Comparison of ENCODE assay signal across 29 cellular contexts in genomic region chr12:45077259-45077658, GRCh38. TPM values are rescaled to one million over a fixed set of nuclear protein-coding genes. Genes with fewer than 3 reads are reported as not detected.
"Had no signal": no experiment of that assay in that cellular context is flagged by ENCODE, and none has a peak within 500 bp of the region (broad histone marks: within the 10 kb centered on the region; RNA-seq: fewer than 3 reads in every experiment).

No MANE protein-coding gene starts in this region.

- H3K27me3 Mint-ChIP-seq: activated B cell treated with CpG ODN at 0.5 μM for 24 hours; stimulated activated memory B cell treated with anti-CD40 and anti-IgM and Interleukin-4, amounts not matched to agents 10 μg/mL and 1 μg/mL and 100 μg/mL, for 72 hours had no signal

- H3K36me3 Mint-ChIP-seq: activated naive CD8-positive, alpha-beta T cell; stimulated activated memory B cell treated with anti-CD40 and anti-IgM and Interleukin-4, amounts not matched to agents 10 μg/mL and 1 μg/mL and 100 μg/mL, for 72 hours had no signal

- H3K9me3 ChIP-seq: adrenal gland, ascending aorta, esophagus muscularis mucosa, heart right ventricle, pancreas, sigmoid colon, transverse colon, vagina had no signal

- H3K4me2 ChIP-seq: smooth muscle cell had no signal

- H3K9me3 Mint-ChIP-seq: activated B cell treated with CpG ODN at 0.5 μM for 24 hours; activated T-cell treated with anti-CD3 and anti-CD28 coated beads, Interleukin-2, amount 50 U/mL, for 24 hours; activated T-helper 2 cell treated with anti-CD3 and anti-CD28 coated beads, Interferon-gamma antibody, Interleukin-2, Interleukin-4, amounts not matched to agents 10 μg/mL and 5 μg/mL and 100 μg/mL, durations not matched to agents 14 hours and 24 hours and 36 hours; neural crest cell; stimulated activated memory B cell treated with anti-CD40 and anti-IgM and Interleukin-4, amounts not matched to agents 10 μg/mL and 1 μg/mL and 100 μg/mL, for 72 hours had no signal

- H3K36me3 ChIP-seq: adrenal gland, ascending aorta, brain microvascular endothelial cell, esophagus muscularis mucosa, heart right ventricle, pancreas, sigmoid colon, transverse colon, vagina had no signal

- H3K4me3 Mint-ChIP-seq: activated B cell treated with CpG ODN at 0.5 μM for 24 hours; activated CD4-positive, alpha-beta T cell treated with anti-CD3 and anti-CD28 coated beads for 36 hours; activated naive CD8-positive, alpha-beta T cell; activated T-cell treated with anti-CD3 and anti-CD28 coated beads, Interleukin-2, amount 50 U/mL, for 24 hours; neural crest cell; stimulated activated memory B cell treated with anti-CD40 and anti-IgM and Interleukin-4, amounts not matched to agents 10 μg/mL and 1 μg/mL and 100 μg/mL, for 72 hours had no signal

- DNase-seq: activated B cell treated with CpG ODN at 0.5 μM for 24 hours; activated CD4-positive, alpha-beta T cell treated with anti-CD3 and anti-CD28 coated beads for 36 hours; activated CD4-positive, alpha-beta T cell treated with anti-CD3 and anti-CD28 coated beads, Interleukin-2, amount 50 U/mL, for 4 hours; activated CD8-positive, alpha-beta memory T cell treated with anti-CD3 and anti-CD28 coated beads for 24 hours; activated CD8-positive, alpha-beta memory T cell treated with anti-CD3 and anti-CD28 coated beads, Interleukin-2, amount 50 U/mL, for 4 hours; activated naive CD4-positive, alpha-beta T cell; activated T-cell treated with anti-CD3 and anti-CD28 coated beads, Interleukin-2, amount 50 U/mL, for 24 hours; adrenal gland; brain microvascular endothelial cell; dorsolateral prefrontal cortex; heart right ventricle; pancreas; sigmoid colon; stimulated activated CD4-positive, alpha-beta T cell treated with anti-CD3 and anti-CD28 coated beads, Interleukin-15, amount 100 ng/mL, for 24 hours; T-helper 9 cell; transverse colon had no signal

- H3K27me3 ChIP-seq: adrenal gland, ascending aorta, brain microvascular endothelial cell, dorsolateral prefrontal cortex, esophagus muscularis mucosa, heart right ventricle, pancreas, sigmoid colon, transverse colon, vagina had no signal

- H3K27ac ChIP-seq: adrenal gland, ascending aorta, brain microvascular endothelial cell, esophagus muscularis mucosa, heart right ventricle, pancreas, sigmoid colon, transverse colon, vagina had no signal

- H3K4me3 ChIP-seq: adrenal gland, ascending aorta, dorsolateral prefrontal cortex, esophagus muscularis mucosa, heart right ventricle, pancreas, sigmoid colon, smooth muscle cell, transverse colon, vagina had no signal

- H3K27ac Mint-ChIP-seq: activated B cell treated with CpG ODN at 0.5 μM for 24 hours; activated CD4-positive, alpha-beta T cell treated with anti-CD3 and anti-CD28 coated beads for 36 hours; activated naive CD8-positive, alpha-beta T cell; activated T-cell treated with anti-CD3 and anti-CD28 coated beads, Interleukin-2, amount 50 U/mL, for 24 hours; activated T-helper 2 cell treated with anti-CD3 and anti-CD28 coated beads, Interferon-gamma antibody, Interleukin-2, Interleukin-4, amounts not matched to agents 10 μg/mL and 5 μg/mL and 100 μg/mL, durations not matched to agents 14 hours and 24 hours and 36 hours; stimulated activated memory B cell treated with anti-CD40 and anti-IgM and Interleukin-4, amounts not matched to agents 10 μg/mL and 1 μg/mL and 100 μg/mL, for 72 hours had no signal

- ATAC-seq: activated CD4-positive, alpha-beta T cell treated with anti-CD3 and anti-CD28 coated beads for 36 hours; heart right ventricle; pancreas; stimulated activated memory B cell treated with anti-CD40 and anti-IgM and Interleukin-4, amounts not matched to agents 10 μg/mL and 1 μg/mL and 100 μg/mL, for 72 hours had no signal

- FAIRE-seq: frontal cortex, pancreas had no signal

- H3K4me1 ChIP-seq: adrenal gland, ascending aorta, esophagus muscularis mucosa, heart right ventricle, pancreas, sigmoid colon, transverse colon, vagina had no signal

- H3K4me1 Mint-ChIP-seq: activated B cell treated with CpG ODN at 0.5 μM for 24 hours; activated CD4-positive, alpha-beta T cell treated with anti-CD3 and anti-CD28 coated beads for 36 hours; stimulated activated memory B cell treated with anti-CD40 and anti-IgM and Interleukin-4, amounts not matched to agents 10 μg/mL and 1 μg/mL and 100 μg/mL, for 72 hours had no signal

RNA-seq across cellular contexts. Expression of gene DBX2, which starts 26.4 kb away (rescaled TPM):
- total RNA-seq: activated B cell treated with CpG ODN at 0.5 μM for 24 hours; activated CD4-positive, alpha-beta T cell treated with anti-CD3 and anti-CD28 coated beads for 36 hours; activated T-helper 2 cell treated with anti-CD3 and anti-CD28 coated beads, Interferon-gamma antibody, Interleukin-2, Interleukin-4, amounts not matched to agents 10 μg/mL and 5 μg/mL and 100 μg/mL, durations not matched to agents 14 hours and 24 hours and 36 hours; adrenal gland; ascending aorta; esophagus muscularis mucosa; liver; mononuclear cell; myocyte; neural crest cell; smooth muscle cell; T-helper 1 cell treated with Interleukin-12 subunit alpha and Interleukin-12 subunit beta and Interleukin-4 antibody, amounts not matched to agents 30 ng/mL and 1 ng/mL, for 36 hours; vagina had no signal
- polyA plus RNA-seq: liver, smooth muscle cell had no signal
